Comparison of ENCODE assay signal across 22 cellular contexts in genomic region chr19:5165697-5166019, GRCh38.
"Had no signal": no experiment of that assay in that cellular context is flagged by ENCODE, and none has a peak within 500 bp of the region (broad histone marks: within the 10 kb centered on the region; RNA-seq: fewer than 3 reads in every experiment).

No MANE protein-coding gene starts in this region.

- DNase-seq: activated CD4-positive, alpha-beta memory T cell treated with anti-CD3 and anti-CD28 coated beads, Interleukin-2, amount 10 ng/mL, durations not matched to agents 7 days and 5 days; activated CD4-positive, alpha-beta T cell treated with anti-CD3 and anti-CD28 coated beads for 36 hours; activated CD4-positive, alpha-beta T cell treated with anti-CD3 and anti-CD28 coated beads, Interleukin-2, amount 50 U/mL, for 1 hour; activated naive CD4-positive, alpha-beta T cell; activated naive CD8-positive, alpha-beta T cell treated with anti-CD3 and anti-CD28 coated beads, Interleukin-2, amount 50 U/mL, for 24 hours; amygdala; caudate nucleus; NCI-H1092; NCI-H1417 treated with DMSO at 0.1 percent for 48 hours; NCI-H1694 treated with DMSO at 0.1 percent for 48 hours; NCI-H2029 treated with DMSO at 0.1 percent for 48 hours; NCI-H345; NCI-H510A treated with DMSO at 0.1 percent for 48 hours; NCI-H69; NK-92 treated with Interleukin-12 subunit alpha and Interleukin-12 subunit beta, amount 100 ng/mL, for 24 hours; OCI-M1; SHP77 had no signal

- H3K36me3 Mint-ChIP-seq: activated naive CD4-positive, alpha-beta T cell treated with anti-CD3 and anti-CD28 coated beads, Interleukin-2, amount 50 U/mL, for 72 hours had no signal

- H3K9me3 Mint-ChIP-seq: activated CD4-positive, alpha-beta memory T cell treated with anti-CD3 and anti-CD28 coated beads, Interleukin-2, amount 10 ng/mL, durations not matched to agents 7 days and 5 days; activated naive CD8-positive, alpha-beta T cell treated with anti-CD3 and anti-CD28 coated beads, Interleukin-2, amount 50 U/mL, for 24 hours had no signal

- H3K4me3 Mint-ChIP-seq: activated CD4-positive, alpha-beta memory T cell treated with anti-CD3 and anti-CD28 coated beads, Interleukin-2, amount 10 ng/mL, durations not matched to agents 7 days and 5 days; activated CD4-positive, alpha-beta T cell treated with anti-CD3 and anti-CD28 coated beads for 36 hours; activated naive CD8-positive, alpha-beta T cell treated with anti-CD3 and anti-CD28 coated beads, Interleukin-2, amount 50 U/mL, for 24 hours; T-helper 1 cell treated with Interleukin-12 subunit alpha and Interleukin-12 subunit beta and Interleukin-4 antibody, amounts not matched to agents 30 μg/mL and 1 μg/mL, for 36 hours had no signal

- H3K27ac Mint-ChIP-seq: activated CD4-positive, alpha-beta memory T cell treated with anti-CD3 and anti-CD28 coated beads, Interleukin-2, amount 10 ng/mL, durations not matched to agents 7 days and 5 days; activated CD4-positive, alpha-beta T cell treated with anti-CD3 and anti-CD28 coated beads for 36 hours; activated naive CD4-positive, alpha-beta T cell treated with anti-CD3 and anti-CD28 coated beads, Interleukin-2, amount 50 U/mL, for 72 hours; activated naive CD8-positive, alpha-beta T cell treated with anti-CD3 and anti-CD28 coated beads, Interleukin-2, amount 50 U/mL, for 24 hours; T-helper 1 cell treated with Interleukin-12 subunit alpha and Interleukin-12 subunit beta and Interleukin-4 antibody, amounts not matched to agents 30 μg/mL and 1 μg/mL, for 36 hours had no signal

- H3K4me2 ChIP-seq: KMS-11 had no signal

- FAIRE-seq: RCC 7860 had no signal

- H3K4me1 Mint-ChIP-seq: activated CD4-positive, alpha-beta memory T cell treated with anti-CD3 and anti-CD28 coated beads, Interleukin-2, amount 10 ng/mL, durations not matched to agents 7 days and 5 days; activated CD4-positive, alpha-beta T cell treated with anti-CD3 and anti-CD28 coated beads for 36 hours; activated naive CD8-positive, alpha-beta T cell treated with anti-CD3 and anti-CD28 coated beads, Interleukin-2, amount 50 U/mL, for 24 hours had no signal

- H3K9ac ChIP-seq: KMS-11 had no signal

- ATAC-seq: activated CD4-positive, alpha-beta T cell treated with anti-CD3 and anti-CD28 coated beads for 36 hours; activated naive CD4-positive, alpha-beta T cell treated with anti-CD3 and anti-CD28 coated beads, Interleukin-2, amount 50 U/mL, for 72 hours; activated naive CD8-positive, alpha-beta T cell treated with anti-CD3 and anti-CD28 coated beads, Interleukin-2, amount 50 U/mL, for 24 hours had no signal

- H3K27ac ChIP-seq: KMS-11, VCaP had no signal
